Comparison of ENCODE assay signal across 9 cellular contexts in the genomic region with DNA sequence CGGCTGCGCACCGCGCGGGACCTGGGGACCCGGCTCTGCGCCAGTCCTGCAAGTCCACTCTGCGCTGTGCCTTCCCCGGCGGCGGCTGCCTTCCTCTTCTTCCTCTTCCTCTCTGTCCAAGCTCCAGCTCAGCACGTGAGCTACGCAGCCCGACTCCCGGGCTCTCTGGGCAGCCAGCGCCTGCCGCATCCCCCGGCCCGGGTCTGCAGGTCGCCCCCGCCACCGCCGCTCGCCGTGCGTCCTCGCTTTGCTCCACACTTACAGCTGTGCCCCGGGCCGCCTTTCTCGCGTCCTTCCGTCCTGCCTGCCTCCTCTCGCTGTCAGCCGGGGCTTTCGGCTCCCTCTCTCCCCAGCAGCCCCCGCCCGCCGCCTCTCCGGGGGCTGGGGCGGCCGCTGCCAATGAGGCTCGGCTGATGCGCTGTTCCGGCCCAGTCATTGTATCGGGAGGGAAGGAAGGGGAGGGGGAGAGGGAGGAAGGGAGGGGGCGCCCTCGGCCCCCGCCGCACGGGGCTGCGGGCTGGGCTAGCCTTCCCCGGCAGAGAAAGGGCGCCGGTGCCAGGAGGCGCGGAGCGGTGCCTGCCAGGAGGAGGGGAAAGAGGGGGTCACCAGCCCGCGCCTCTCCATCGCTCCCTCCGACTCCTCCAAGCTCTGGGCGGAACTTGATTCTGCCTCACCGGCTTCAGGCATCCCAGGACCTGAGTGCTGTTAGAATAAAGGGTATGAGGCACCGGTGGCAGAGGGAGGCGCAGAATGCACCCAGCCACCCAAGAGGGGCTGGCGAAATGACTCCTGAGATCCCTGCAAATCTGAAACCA.
DNase-seq lines count a peak whose midpoint lies in the region; ATAC-seq and TF ChIP-seq lines count a peak whose summit lies in the region.
"Had no signal": no experiment of that assay in that cellular context is flagged by ENCODE, and none has a peak within 500 bp of the region (broad histone marks: within the 10 kb centered on the region; RNA-seq: fewer than 3 reads in every experiment).

No MANE protein-coding gene starts in this region.

- peaks cover 0 to 51% (median 43%) of the 10 kb centered on the region in 11 experiments; a peak in 20 of 22 replicates for H3K27me3 ChIP-seq in BLaER1 treated with 17β-estradiol and CSF1 and Interleukin-3, amounts not matched to agents 10 nM and 100 nM

- TF ChIP-seq CTCF in fibroblast of mammary gland (conservative IDR thresholded peaks at IDR 0.05; ENCODE audit: control insufficient read depth, insufficient read depth, low read depth, low read length) = no peak
- no peak for TF ChIP-seq CTCF in nephron progenitor cell (IDR thresholded peaks at IDR 0.05)

- peaks cover 21% of the 10 kb centered on the region for H3K4me1 Mint-ChIP-seq in nephron progenitor cell

- H3K27ac ChIP-seq in BLaER1 treated with 17β-estradiol and CSF1 and Interleukin-3, amounts not matched to agents 10 nM and 100 nM = peak overlapping the region; percentile 13 to 68 (median 41); a peak in 18 of 22 replicates

- peak overlapping the region; percentile 55 to 78 (median 72) for H3K9ac ChIP-seq in BLaER1 treated with 17β-estradiol and CSF1 and Interleukin-3, amounts not matched to agents 10 nM and 100 nM

- no peak overlapping the region for H3K27ac Mint-ChIP-seq in nephron progenitor cell

- no peaks in the 10 kb centered on the region for H3K36me3 ChIP-seq in BLaER1 treated with 17β-estradiol and CSF1 and Interleukin-3, amounts not matched to agents 10 nM and 100 nM

- DNase-seq in NOMO-1 treated with dmso at 0.1 percent for 144 hours (lab: John Stamatoyannopoulos, UW; ENCODE audit: unreplicated experiment) = peak; percentile 20
- no peak for DNase-seq in fibroblast of mammary gland (ENCODE audit: low read depth)
- DNase-seq in nephron progenitor cell = peak; percentile 70
- no peak for DNase-seq in HCEC 1CT
- no peak for DNase-seq in NCI-H187 treated with DMSO at 0.1 percent for 48 hours (lab: John Stamatoyannopoulos, UW)

- peak overlapping the region; percentile 64 to 89 (median 74) for H3K4me3 ChIP-seq in BLaER1 treated with 17β-estradiol and CSF1 and Interleukin-3, amounts not matched to agents 10 nM and 100 nM
- peak overlapping the region; percentile 41 for H3K4me3 ChIP-seq in fibroblast of mammary gland (ENCODE audit: control insufficient read depth, low read depth, low read length)

- peaks cover 55% of the 10 kb centered on the region for H3K27me3 Mint-ChIP-seq in nephron progenitor cell (ENCODE audit: low read depth, poor library complexity)

- peaks cover 0 to 13% (median 4%) of the 10 kb centered on the region in 11 experiments; a peak in 6 of 22 replicates for H4K20me1 ChIP-seq in BLaER1 treated with 17β-estradiol and CSF1 and Interleukin-3, amounts not matched to agents 10 nM and 100 nM

- H3K4me2 ChIP-seq in BLaER1 treated with 17β-estradiol and CSF1 and Interleukin-3, amounts not matched to agents 10 nM and 100 nM = peak overlapping the region; percentile 90 to 100 (median 98)

- peaks cover 29 to 40% (median 34%) of the 10 kb centered on the region in 10 experiments for H3K4me1 ChIP-seq in BLaER1 treated with 17β-estradiol and CSF1 and Interleukin-3, amounts not matched to agents 10 nM and 100 nM

- ATAC-seq in HG03108 (IDR thresholded peaks at IDR 0.05; ENCODE audit: unreplicated experiment) (no peak), GM18907 (IDR thresholded peaks at IDR 0.05; ENCODE audit: unreplicated experiment) (no peak)

- no peaks in the 10 kb centered on the region for H3K9me3 Mint-ChIP-seq in nephron progenitor cell
- H3K9me3 Mint-ChIP-seq: IgD-negative memory B cell had no signal

- H3K9me3 ChIP-seq in BLaER1 treated with 17β-estradiol and CSF1 and Interleukin-3, amounts not matched to agents 10 nM and 100 nM (replicated peaks in 1 of 11) = no peaks in the 10 kb centered on the region

- no peaks in the 10 kb centered on the region for H3K36me3 Mint-ChIP-seq in nephron progenitor cell (ENCODE audit: low read depth)
- H3K36me3 Mint-ChIP-seq: IgD-negative memory B cell had no signal

- peak overlapping the region; percentile 83 for H3K4me3 Mint-ChIP-seq in nephron progenitor cell

Comparison
In these comparisons a context has a peak if more than half of its experiments do, and no peak if none do; other contexts are left out.
1. DNase-seq: peak in NOMO-1 treated with dmso at 0.1 percent for 144 hours (single experiment) and nephron progenitor cell (single experiment); none in fibroblast of mammary gland (single experiment), HCEC 1CT (single experiment) and NCI-H187 treated with DMSO at 0.1 percent for 48 hours (single experiment).